8 cellular contexts compared by ENCODE assay signal in the genomic region with DNA sequence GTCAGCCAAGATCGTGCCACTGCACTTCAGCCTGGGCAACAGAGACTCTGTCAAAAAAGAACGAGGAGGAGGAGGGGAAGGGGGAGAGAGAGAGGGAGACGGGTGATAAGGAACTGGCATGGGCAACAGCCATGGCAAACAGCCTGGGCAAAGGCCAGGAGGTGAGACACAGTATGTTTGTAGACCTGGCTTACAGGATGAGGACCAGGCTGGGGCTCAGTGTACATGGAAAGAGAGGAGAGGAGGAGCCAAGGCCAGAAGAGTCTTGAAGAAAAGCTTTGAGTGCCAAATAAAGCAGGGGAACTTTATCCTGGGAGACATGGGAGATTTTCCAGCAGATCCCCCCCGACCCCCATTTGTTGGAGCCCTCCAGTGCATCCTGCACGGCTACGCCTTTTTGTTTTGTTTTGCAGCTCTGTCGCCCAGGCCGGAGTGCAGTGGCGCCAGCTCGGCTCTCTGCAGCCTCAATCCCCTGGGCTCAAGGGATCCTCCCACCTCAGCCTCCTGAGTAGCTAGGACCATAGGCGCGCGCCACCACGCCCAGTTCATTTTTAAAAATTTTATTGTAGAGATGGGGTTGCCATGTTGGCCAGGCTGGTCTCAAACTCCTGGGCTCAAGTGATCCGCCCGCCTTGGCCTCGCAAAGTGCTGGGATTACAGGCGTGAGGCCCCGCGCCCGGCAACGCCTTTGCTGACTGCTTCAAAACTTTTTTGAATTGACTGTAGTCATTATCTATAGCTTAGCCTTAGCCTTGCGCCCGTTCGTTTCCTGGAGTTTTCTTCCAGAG. TPM values are rescaled to one million over a fixed set of nuclear protein-coding genes. Genes with fewer than 3 reads are reported as not detected.
DNase-seq lines count a peak whose midpoint lies in the region; ATAC-seq and TF ChIP-seq lines count a peak whose summit lies in the region.

No MANE protein-coding gene starts in this region.

- no peaks in the 10 kb centered on the region for H3K9me3 ChIP-seq in mesenchymal stem cell (ENCODE audit: control insufficient read depth, low read length)

- H3K23ac ChIP-seq in mesenchymal stem cell (ENCODE audit: low read length in 2 of 2): peak overlapping the region in 1 of 2 experiments; percentile 32

- peaks cover 23% of the 10 kb centered on the region for H3K4me1 ChIP-seq in mesenchymal stem cell (ENCODE audit: control insufficient read depth, insufficient read depth, low read depth, low read length)

- H3K27me3 ChIP-seq in mesenchymal stem cell (ENCODE audit: control insufficient read depth in 1 of 2, insufficient read depth in 1 of 2, low read length in 2 of 2): no peaks in the 10 kb centered on the region

- H3K18ac ChIP-seq in mesenchymal stem cell (ENCODE audit: low read depth in 1 of 2, low read length in 2 of 2): peak overlapping the region; percentile 77 to 93

- no peak for ATAC-seq in HG03039 (IDR thresholded peaks at IDR 0.05; ENCODE audit: unreplicated experiment)
- no peak for ATAC-seq in HG03442 (IDR thresholded peaks at IDR 0.05; ENCODE audit: unreplicated experiment)

- peak overlapping the region; percentile 93 for H4K91ac ChIP-seq in mesenchymal stem cell (ENCODE audit: low read length)

- WGBS in mesenchymal stem cell: 34% methylated on average over 25 of the region's 25 CpGs

- peak overlapping the region; percentile 93 for H2BK15ac ChIP-seq in mesenchymal stem cell (ENCODE audit: low read depth, poor library complexity, severe bottlenecking)

- H3K4me2 ChIP-seq in mesenchymal stem cell (ENCODE audit: low read length, poor library complexity, severe bottlenecking): peak overlapping the region; percentile 70

- H2AFZ ChIP-seq in mesenchymal stem cell (ENCODE audit: low read depth, low read length): peak overlapping the region; percentile 53

- peak overlapping the region; percentile 29 for H2AK5ac ChIP-seq in mesenchymal stem cell (ENCODE audit: low read length, severe bottlenecking)

- H3K14ac ChIP-seq in mesenchymal stem cell (ENCODE audit: low read length in 2 of 2): no peak overlapping the region

- peak overlapping the region; percentile 47 for H4K8ac ChIP-seq in mesenchymal stem cell (ENCODE audit: low read length)

- H3K79me1 ChIP-seq in mesenchymal stem cell (replicated peaks; ENCODE audit: low read length, poor library complexity, severe bottlenecking): peaks cover 2% of the 10 kb centered on the region

- H3K27ac ChIP-seq in mesenchymal stem cell (ENCODE audit: low read length, poor library complexity, severe bottlenecking): peak overlapping the region; percentile 99

- peak overlapping the region; percentile 69 to 84 for H3K4ac ChIP-seq in mesenchymal stem cell (ENCODE audit: low read depth in 1 of 2, low read length in 2 of 2)

- H2BK5ac ChIP-seq in mesenchymal stem cell (ENCODE audit: low read depth, low read length, poor library complexity, severe bottlenecking): peak overlapping the region; percentile 98

- peak overlapping the region; percentile 96 for H3K9ac ChIP-seq in mesenchymal stem cell (ENCODE audit: low read length)

- DNase-seq in COLO668 (lab: John Stamatoyannopoulos, UW; ENCODE audit: unreplicated experiment): peak; percentile 26
- DNase-seq in LNCaP clone FGC (ENCODE audit: low read depth): peak; percentile 86
- DNase-seq in cerebellar cortex (ENCODE audit: low spot score): peak; percentile 31
- DNase-seq in mesenchymal stem cell: no peak
- peak; percentile 53 for DNase-seq in ureter (ENCODE audit: low spot score)
- no peak for DNase-seq in NCI-H187 (lab: John Stamatoyannopoulos, UW)

- TF ChIP-seq CTCF in LNCaP clone FGC (IDR thresholded peaks at IDR 0.05; ENCODE audit: control insufficient read depth, extremely low read depth, insufficient read depth): no peak

- H2BK120ac ChIP-seq in mesenchymal stem cell (ENCODE audit: low read depth, low read length): peak overlapping the region; percentile 96

- H3K36me3 ChIP-seq in mesenchymal stem cell (ENCODE audit: control insufficient read depth in 1 of 2, insufficient read depth in 2 of 2, low read depth in 1 of 2, low read length in 2 of 2): peaks cover 4 to 10% of the 10 kb centered on the region in 2 experiments

- H2BK12ac ChIP-seq in mesenchymal stem cell (ENCODE audit: low read length in 2 of 2): peak overlapping the region in 1 of 2 experiments; percentile 29

- peak overlapping the region; percentile 74 for H3K4me3 ChIP-seq in LNCaP clone FGC (ENCODE audit: low read depth, low read length)
- peak overlapping the region; percentile 63 to 89 for H3K4me3 ChIP-seq in mesenchymal stem cell (ENCODE audit: insufficient read depth in 1 of 2, low read depth in 1 of 2, low read length in 2 of 2)

RNA-seq across cellular contexts. Expression of a gene that starts 1.2 kb away (rescaled TPM):
- polyA plus RNA-seq in mesenchymal stem cell (2013, experiment 1 of 2): 51.3 TPM
- polyA plus RNA-seq in mesenchymal stem cell (2013, experiment 2 of 2): 51.2 TPM
- 87.9 TPM for total RNA-seq in ureter

RNA-seq across cellular contexts. Expression of a gene that starts 43.1 kb away (rescaled TPM):
- 13.5 TPM for polyA plus RNA-seq in mesenchymal stem cell (2013, experiment 1 of 2)
- 13.0 TPM for polyA plus RNA-seq in mesenchymal stem cell (2013, experiment 2 of 2)
- total RNA-seq in ureter: 18.5 TPM

Comparison
In these comparisons a context has a peak if more than half of its experiments do, and no peak if none do; other contexts are left out.
1. DNase-seq: peak in COLO668 (single experiment), LNCaP clone FGC (single experiment), cerebellar cortex (single experiment) and ureter (single experiment); none in mesenchymal stem cell (single experiment) and NCI-H187 (0 of 2).